Comparison of ENCODE assay signal across 10 cellular contexts in genomic region chr11:65719887-65720236, GRCh38. TPM values are rescaled to one million over a fixed set of nuclear protein-coding genes. Genes with fewer than 3 reads are reported as not detected.
DNase-seq lines count a peak whose midpoint lies in the region; ATAC-seq, FAIRE-seq and TF ChIP-seq lines count a peak whose summit lies in the region.
"Had no signal": no experiment of that assay in that cellular context is flagged by ENCODE, and none has a peak within 500 bp of the region (broad histone marks: within the 10 kb centered on the region; RNA-seq: fewer than 3 reads in every experiment).

No MANE protein-coding gene starts in this region.

- DNase-seq in SIG-M5 treated with dmso at 0.1 percent for 504 hours (lab: John Stamatoyannopoulos, UW; ENCODE audit: unreplicated experiment), result peak; percentile 12
- no peak for DNase-seq in SIG-M5 (lab: John Stamatoyannopoulos, UW)
- peak; percentile 30 for DNase-seq in endothelial cell (ENCODE audit: low spot score)
- peak; percentile 56 for DNase-seq in myocyte (ENCODE audit: low read depth)
- no peak for DNase-seq in RCC 7860 (ENCODE audit: low spot score)
- DNase-seq in putamen (ENCODE audit: low spot score), result no peak

- H3K36me3 Mint-ChIP-seq in T-helper 1 cell treated with Interleukin-12 subunit alpha and Interleukin-12 subunit beta and Interleukin-4 antibody, amounts not matched to agents 30 μg/mL and 1 μg/mL, for 36 hours (ENCODE audit: low read depth), result peaks cover 33% of the 10 kb centered on the region
- H3K36me3 Mint-ChIP-seq in endothelial cell (ENCODE audit: low read depth, unreplicated experiment), result peaks cover 24% of the 10 kb centered on the region

- peak overlapping the region; percentile 96 for H3K4me3 Mint-ChIP-seq in T-helper 1 cell treated with Interleukin-12 subunit alpha and Interleukin-12 subunit beta and Interleukin-4 antibody, amounts not matched to agents 30 μg/mL and 1 μg/mL, for 36 hours
- peak overlapping the region; percentile 98 for H3K4me3 Mint-ChIP-seq in endothelial cell (ENCODE audit: unreplicated experiment)

- TF ChIP-seq CTCF in endothelial cell (IDR thresholded peaks at IDR 0.05; ENCODE audit: unreplicated experiment), result no peak

- no peaks in the 10 kb centered on the region for H3K27me3 Mint-ChIP-seq in T-helper 1 cell treated with Interleukin-12 subunit alpha and Interleukin-12 subunit beta and Interleukin-4 antibody, amounts not matched to agents 30 μg/mL and 1 μg/mL, for 36 hours (ENCODE audit: low read depth)
- H3K27me3 Mint-ChIP-seq in endothelial cell (ENCODE audit: unreplicated experiment), result peaks cover 14% of the 10 kb centered on the region

- no peaks in the 10 kb centered on the region for H3K9me3 Mint-ChIP-seq in T-helper 1 cell treated with Interleukin-12 subunit alpha and Interleukin-12 subunit beta and Interleukin-4 antibody, amounts not matched to agents 30 μg/mL and 1 μg/mL, for 36 hours
- no peaks in the 10 kb centered on the region for H3K9me3 Mint-ChIP-seq in endothelial cell (ENCODE audit: unreplicated experiment)

- FAIRE-seq in RCC 7860 (lab: Jason Lieb, UNC), result no peak
- FAIRE-seq: endometrium, G401.6 had no signal

- peaks cover 17% of the 10 kb centered on the region for H3K4me1 Mint-ChIP-seq in T-helper 1 cell treated with Interleukin-12 subunit alpha and Interleukin-12 subunit beta and Interleukin-4 antibody, amounts not matched to agents 30 μg/mL and 1 μg/mL, for 36 hours (ENCODE audit: low read depth)
- peaks cover 2% of the 10 kb centered on the region for H3K4me1 Mint-ChIP-seq in endothelial cell (ENCODE audit: unreplicated experiment)

- peak overlapping the region; percentile 82 for H3K27ac Mint-ChIP-seq in T-helper 1 cell treated with Interleukin-12 subunit alpha and Interleukin-12 subunit beta and Interleukin-4 antibody, amounts not matched to agents 30 μg/mL and 1 μg/mL, for 36 hours
- no peak overlapping the region for H3K27ac Mint-ChIP-seq in endothelial cell (ENCODE audit: unreplicated experiment)

- ATAC-seq in HG03196 (IDR thresholded peaks at IDR 0.05; ENCODE audit: unreplicated experiment), result peak; percentile 9

RNA-seq across cellular contexts. Expression of gene RNASEH2C, which starts 0.7 kb away (rescaled TPM):
- total RNA-seq in endothelial cell (ENCODE audit: unreplicated experiment) (38.6 TPM), myocyte (37.1 and 83.3 TPM in 2 replicates)
- polyA plus RNA-seq in myocyte (2012), result 51.3 TPM

RNA-seq across cellular contexts. Expression of gene KAT5, which starts 7.8 kb away (rescaled TPM):
- total RNA-seq in endothelial cell (ENCODE audit: unreplicated experiment) (28.2 TPM), myocyte (37.8 and 43.2 TPM in 2 replicates)
- polyA plus RNA-seq in myocyte (2012), result 40.1 TPM

RNA-seq across cellular contexts. Expression of gene RELA, which starts 57.1 kb away (rescaled TPM):
- total RNA-seq in endothelial cell (ENCODE audit: unreplicated experiment), result 62.6 TPM
- total RNA-seq in myocyte, result 32.8 and 37.1 TPM in 2 replicates
- 80.7 TPM for polyA plus RNA-seq in myocyte (2012)

Comparison
In these comparisons a context has a peak if more than half of its experiments do, and no peak if none do; other contexts are left out.
1. DNase-seq: peak in SIG-M5 treated with dmso at 0.1 percent for 504 hours (single experiment), endothelial cell (single experiment) and myocyte (single experiment); none in SIG-M5 (single experiment), RCC 7860 (single experiment) and putamen (single experiment).